In genomic region chr15:67101981-67102929, GRCh38 we compare ENCODE assay signal across 8 cellular contexts. TPM values are rescaled to one million over a fixed set of nuclear protein-coding genes. Genes with fewer than 3 reads are reported as not detected.
A peak's percentile ranks its signal among the peaks of the same experiment; 100 is the strongest.
DNase-seq lines count a peak whose midpoint lies in the region; ATAC-seq and TF ChIP-seq lines count a peak whose summit lies in the region.

No MANE protein-coding gene starts in this region.

- no peak for ATAC-seq in Right ventricle myocardium superior (ENCODE audit: poor library complexity)
- ATAC-seq in activated naive CD8-positive, alpha-beta T cell treated with anti-CD3 and anti-CD28 coated beads, Interleukin-2, amount 10 ng/mL, durations not matched to agents 7 days and 5 days (ENCODE audit: low read depth), result peak; percentile 73

- H3K9me3 Mint-ChIP-seq in activated naive CD8-positive, alpha-beta T cell treated with anti-CD3 and anti-CD28 coated beads, Interleukin-2, amount 10 ng/mL, durations not matched to agents 7 days and 5 days, result no peaks in the 10 kb centered on the region

- H3K9me3 ChIP-seq in left ventricle myocardium inferior (replicated peaks) (no peaks in the 10 kb centered on the region), WERI-Rb-1 (ENCODE audit: severe bottlenecking) (no peaks in the 10 kb centered on the region)

- H3K27me3 ChIP-seq in left ventricle myocardium inferior (ENCODE audit: low read depth) (no peaks in the 10 kb centered on the region), WERI-Rb-1 (ENCODE audit: insufficient read depth, low read depth, severe bottlenecking) (no peaks in the 10 kb centered on the region)

- TF ChIP-seq CTCF in left ventricle myocardium inferior (IDR thresholded peaks at IDR 0.05; ENCODE audit: borderline replicate concordance) (no peak), WERI-Rb-1 (IDR thresholded peaks at IDR 0.05; ENCODE audit: low read depth, low read length) (no peak)

- H3K4me3 ChIP-seq in left ventricle myocardium inferior, result no peak overlapping the region
- no peak overlapping the region for H3K4me3 ChIP-seq in WERI-Rb-1 (ENCODE audit: low read depth, low read length)

- peaks cover 18% of the 10 kb centered on the region for H3K36me3 Mint-ChIP-seq in activated naive CD8-positive, alpha-beta T cell treated with anti-CD3 and anti-CD28 coated beads, Interleukin-2, amount 10 ng/mL, durations not matched to agents 7 days and 5 days

- H3K27ac ChIP-seq in left ventricle myocardium inferior (replicated peaks) (peak overlapping the region; percentile 13), WERI-Rb-1 (no peak overlapping the region)

- H3K36me3 ChIP-seq in left ventricle myocardium inferior (no peaks in the 10 kb centered on the region), WERI-Rb-1 (no peaks in the 10 kb centered on the region)

- H3K27ac Mint-ChIP-seq in activated naive CD8-positive, alpha-beta T cell treated with anti-CD3 and anti-CD28 coated beads, Interleukin-2, amount 10 ng/mL, durations not matched to agents 7 days and 5 days, result no peak overlapping the region

- intact Hi-C loops in left ventricle myocardium inferior (cut with micrococcal nuclease), result no loop called here
- intact Hi-C loops in Right ventricle myocardium superior (cut with DNase I), result no loop called here

- DNase-seq in left ventricle myocardium inferior (no peak), Right ventricle myocardium superior (no peak), LHCN-M2 (ENCODE audit: low read depth) (peak; percentile 90), cerebellum (ENCODE audit: low spot score) (no peak), WERI-Rb-1 (no peak), SIG-M5 treated with dmso at 0.1 percent for 504 hours (lab: John Stamatoyannopoulos, UW; ENCODE audit: unreplicated experiment) (no peak)
- no peak for DNase-seq in activated naive CD8-positive, alpha-beta T cell treated with anti-CD3 and anti-CD28 coated beads, Interleukin-2, amount 10 ng/mL, durations not matched to agents 7 days and 5 days
- DNase-seq in stimulated activated CD4-positive, alpha-beta T cell treated with anti-CD3 and anti-CD28 coated beads, Interleukin-15, amount 100 ng/mL, for 24 hours, result peak; percentile 72

- peaks cover 55% of the 10 kb centered on the region for H3K4me1 Mint-ChIP-seq in activated naive CD8-positive, alpha-beta T cell treated with anti-CD3 and anti-CD28 coated beads, Interleukin-2, amount 10 ng/mL, durations not matched to agents 7 days and 5 days

- no peaks in the 10 kb centered on the region for H3K27me3 Mint-ChIP-seq in activated naive CD8-positive, alpha-beta T cell treated with anti-CD3 and anti-CD28 coated beads, Interleukin-2, amount 10 ng/mL, durations not matched to agents 7 days and 5 days

- POLR2A ChIA-PET in activated naive CD8-positive, alpha-beta T cell treated with anti-CD3 and anti-CD28 coated beads, Interleukin-2, amount 10 ng/mL, durations not matched to agents 7 days and 5 days (lab: Charles Lee), result interaction anchor here (0.8 to 4.0 kb wide), 11 partner anchors 10 to 152 kb away, joined by 3 to 36 read pairs (median 7); partner anchors contain the start of genes AAGAB, IQCH and SMAD3

- H3K4me1 ChIP-seq in left ventricle myocardium inferior, result peaks cover 98% of the 10 kb centered on the region

- no peak overlapping the region for H3K4me3 Mint-ChIP-seq in activated naive CD8-positive, alpha-beta T cell treated with anti-CD3 and anti-CD28 coated beads, Interleukin-2, amount 10 ng/mL, durations not matched to agents 7 days and 5 days

RNA-seq across cellular contexts. Expression of gene SMAD3, which starts 36.9 kb away (rescaled TPM):
- total RNA-seq in left ventricle myocardium inferior (18.8 TPM), Right ventricle myocardium superior (17.3 TPM), LHCN-M2 (2014; rRNA removed) (18.2 and 35.4 TPM in 2 replicates), cerebellum (10.4 TPM)
- polyA plus RNA-seq in LHCN-M2 (2012), result 43.2 TPM
- total RNA-seq in activated naive CD8-positive, alpha-beta T cell treated with anti-CD3 and anti-CD28 coated beads, Interleukin-2, amount 10 ng/mL, durations not matched to agents 7 days and 5 days, result 10 to 100 TPM; 74.1 to 75.9 TPM

Comparison
In these comparisons a context has a peak if more than half of its experiments do, and no peak if none do; other contexts are left out.
1. DNase-seq: peak in LHCN-M2 (single experiment) and stimulated activated CD4-positive, alpha-beta T cell treated with anti-CD3 and anti-CD28 coated beads, Interleukin-15, amount 100 ng/mL, for 24 hours (single experiment); none in left ventricle myocardium inferior (single experiment), Right ventricle myocardium superior (single experiment), activated naive CD8-positive, alpha-beta T cell treated with anti-CD3 and anti-CD28 coated beads, Interleukin-2, amount 10 ng/mL, durations not matched to agents 7 days and 5 days (single experiment), cerebellum (single experiment), WERI-Rb-1 (single experiment) and SIG-M5 treated with dmso at 0.1 percent for 504 hours (single experiment).